ENCODE assay signal across 18 cellular contexts in genomic region chr2:26529406-26530070, GRCh38. TPM values are rescaled to one million over a fixed set of nuclear protein-coding genes. Genes with fewer than 3 reads are reported as not detected.
"Had no signal": no experiment of that assay in that cellular context is flagged by ENCODE, and none has a peak within 500 bp of the region (broad histone marks: within the 10 kb centered on the region; RNA-seq: fewer than 3 reads in every experiment).

No MANE protein-coding gene starts in this region.

- H3K36me3 ChIP-seq: adrenal gland, esophagus muscularis mucosa, left lung, tibial artery, uterus had no signal

- H3K27me3 Mint-ChIP-seq: activated naive CD4-positive, alpha-beta T cell treated with anti-CD3 and anti-CD28 coated beads, Interleukin-2, amount 50 U/mL, for 24 hours had no signal

- H3K27me3 ChIP-seq: adrenal gland, left lung, uterus had no signal

- H3K36me3 Mint-ChIP-seq: activated naive CD4-positive, alpha-beta T cell treated with anti-CD3 and anti-CD28 coated beads, Interleukin-2, amount 50 U/mL, for 24 hours; natural killer cell; stimulated activated memory B cell treated with anti-CD40 and anti-IgM and Interleukin-4, amounts not matched to agents 10 μg/mL and 1 μg/mL and 100 μg/mL, for 72 hours had no signal

- DNase-seq: activated B cell treated with CpG ODN at 0.5 μM for 24 hours; activated CD4-positive, alpha-beta T cell treated with anti-CD3 and anti-CD28 coated beads for 48 hours; activated CD8-positive, alpha-beta memory T cell treated with anti-CD3 and anti-CD28 coated beads, Interleukin-2, amount 50 U/mL, for 48 hours; activated CD8-positive, alpha-beta T cell treated with anti-CD3 and anti-CD28 coated beads, Interleukin-2, amount 10 ng/mL, durations not matched to agents 7 days and 5 days; adrenal gland; natural killer cell; stimulated activated CD4-positive, alpha-beta T cell treated with anti-CD3 and anti-CD28 coated beads, Interleukin-2, amount 100 ng/mL, for 48 hours had no signal

- H3K9me3 Mint-ChIP-seq: activated B cell treated with CpG ODN at 0.5 μM for 24 hours; activated naive CD4-positive, alpha-beta T cell treated with anti-CD3 and anti-CD28 coated beads, Interleukin-2, amount 50 U/mL, for 24 hours; central memory CD8-positive, alpha-beta T cell; natural killer cell; stimulated activated memory B cell treated with anti-CD40 and anti-IgM and Interleukin-4, amounts not matched to agents 10 μg/mL and 1 μg/mL and 100 μg/mL, for 72 hours; T-helper 1 cell treated with Interleukin-12 subunit alpha and Interleukin-12 subunit beta and Interleukin-4 antibody, amounts not matched to agents 30 μg/mL and 1 μg/mL, for 36 hours had no signal

- H3K4me3 Mint-ChIP-seq: activated B cell treated with CpG ODN at 0.5 μM for 24 hours; activated CD8-positive, alpha-beta T cell treated with anti-CD3 and anti-CD28 coated beads, Interleukin-2, amount 10 ng/mL, durations not matched to agents 7 days and 5 days; activated naive CD4-positive, alpha-beta T cell treated with anti-CD3 and anti-CD28 coated beads, Interleukin-2, amount 50 U/mL, for 24 hours; central memory CD8-positive, alpha-beta T cell; natural killer cell; stimulated activated memory B cell treated with anti-CD40 and anti-IgM and Interleukin-4, amounts not matched to agents 10 μg/mL and 1 μg/mL and 100 μg/mL, for 72 hours; T-helper 1 cell treated with Interleukin-12 subunit alpha and Interleukin-12 subunit beta and Interleukin-4 antibody, amounts not matched to agents 30 μg/mL and 1 μg/mL, for 36 hours had no signal

- H3K4me1 Mint-ChIP-seq: activated B cell treated with CpG ODN at 0.5 μM for 24 hours; activated naive CD4-positive, alpha-beta T cell treated with anti-CD3 and anti-CD28 coated beads, Interleukin-2, amount 50 U/mL, for 24 hours; central memory CD8-positive, alpha-beta T cell; natural killer cell had no signal

- H3K9me3 ChIP-seq: adrenal gland, esophagus muscularis mucosa, left lung, tibial artery, uterus had no signal

- ATAC-seq: activated CD8-positive, alpha-beta T cell treated with anti-CD3 and anti-CD28 coated beads, Interleukin-2, amount 10 ng/mL, durations not matched to agents 7 days and 5 days; left lung; natural killer cell; stimulated activated memory B cell treated with anti-CD40 and anti-IgM and Interleukin-4, amounts not matched to agents 10 μg/mL and 1 μg/mL and 100 μg/mL, for 72 hours had no signal

- FAIRE-seq: islet of Langerhans, TTC549 had no signal

- H3K27ac Mint-ChIP-seq: activated B cell treated with CpG ODN at 0.5 μM for 24 hours; activated CD8-positive, alpha-beta T cell treated with anti-CD3 and anti-CD28 coated beads, Interleukin-2, amount 10 ng/mL, durations not matched to agents 7 days and 5 days; activated naive CD4-positive, alpha-beta T cell treated with anti-CD3 and anti-CD28 coated beads, Interleukin-2, amount 50 U/mL, for 24 hours; natural killer cell; stimulated activated memory B cell treated with anti-CD40 and anti-IgM and Interleukin-4, amounts not matched to agents 10 μg/mL and 1 μg/mL and 100 μg/mL, for 72 hours; T-helper 1 cell treated with Interleukin-12 subunit alpha and Interleukin-12 subunit beta and Interleukin-4 antibody, amounts not matched to agents 30 μg/mL and 1 μg/mL, for 36 hours had no signal

- H3K27ac ChIP-seq: adrenal gland, coronary artery, esophagus muscularis mucosa, left lung, tibial artery, uterus had no signal

- H3K4me1 ChIP-seq: adrenal gland, esophagus muscularis mucosa, left lung, uterus had no signal

- H3K4me3 ChIP-seq: adrenal gland, coronary artery, esophagus muscularis mucosa, left lung, tibial artery, uterus had no signal

RNA-seq across cellular contexts. Expression of gene OTOF, which starts 51.6 kb away (rescaled TPM):
- total RNA-seq: activated B cell treated with CpG ODN at 0.5 μM for 24 hours had no signal
